ENCODE assay signal across 22 cellular contexts in the genomic region with DNA sequence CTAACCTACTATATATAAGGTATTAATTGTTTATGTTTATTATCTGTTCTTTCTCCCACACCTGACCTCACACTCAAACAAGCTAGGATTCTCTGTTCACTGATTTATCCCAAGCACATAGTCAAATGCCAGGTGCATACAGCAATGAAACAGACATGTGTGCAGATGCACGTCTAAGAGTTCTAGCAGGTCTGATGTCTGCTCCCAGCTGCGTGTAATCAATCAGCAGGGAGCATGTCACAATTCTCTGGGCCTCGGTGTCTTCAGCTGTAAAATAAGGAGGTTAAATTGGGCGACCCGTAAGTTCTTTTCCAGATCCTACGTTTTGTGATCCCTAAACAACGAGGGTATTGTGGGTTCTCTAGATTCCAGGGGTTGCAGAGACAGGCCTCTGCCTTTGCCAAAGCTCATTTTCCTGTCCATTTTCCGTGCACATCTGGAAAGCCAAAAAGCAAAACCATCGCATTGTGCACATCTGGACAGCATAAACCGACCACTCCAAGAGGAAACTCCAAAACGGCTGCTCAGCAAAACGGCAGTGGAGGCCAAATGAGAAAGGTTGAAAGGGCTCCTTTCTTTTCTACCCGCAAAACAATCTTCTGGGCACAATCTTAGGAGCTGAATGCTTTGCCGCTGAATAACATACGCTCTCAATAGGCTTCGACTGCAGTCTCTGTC.
DNase-seq lines count a peak whose midpoint lies in the region; ATAC-seq, FAIRE-seq and TF ChIP-seq lines count a peak whose summit lies in the region.
"Had no signal": no experiment of that assay in that cellular context is flagged by ENCODE, and none has a peak within 500 bp of the region (broad histone marks: within the 10 kb centered on the region; RNA-seq: fewer than 3 reads in every experiment).

No MANE protein-coding gene starts in this region.

- peak; percentile 4 for DNase-seq in NCI-H2171 (lab: John Stamatoyannopoulos, UW)
- no peak for DNase-seq in NCI-H2171 treated with DMSO at 0.1 percent for 48 hours (lab: John Stamatoyannopoulos, UW)
- DNase-seq in NCI-H345 treated with DMSO at 0.1 percent for 48 hours (lab: John Stamatoyannopoulos, UW; ENCODE audit: unreplicated experiment), result peak; percentile 71
- DNase-seq in fibroblast of gingiva (ENCODE audit: low read depth), result peak; percentile 14
- peak; percentile 42 for DNase-seq in retina
- DNase-seq in iPS-NIHi11 (ENCODE audit: low spot score), result no peak
- no peak for DNase-seq in D721Med (ENCODE audit: insufficient read length, low spot score)
- DNase-seq: activated gamma-delta T cell; CD4-positive, alpha-beta T cell; DND-41; effector memory CD8-positive, alpha-beta T cell; HCEC 1CT; kidney glomerular epithelial cell; MV-4-11; NCI-H2107; nephron progenitor cell; SW 1271 had no signal

- ATAC-seq in HG03045 (IDR thresholded peaks at IDR 0.05; ENCODE audit: unreplicated experiment), result no peak
- ATAC-seq: effector memory CD8-positive, alpha-beta T cell; stimulated activated effector memory CD8-positive, alpha-beta T cell treated with anti-CD3 and anti-CD28 coated beads, Interleukin-12 subunit alpha, Interleukin-12 subunit beta, amount 100 ng/mL, for 72 hours had no signal

- no peak for FAIRE-seq in D721Med (lab: Jason Lieb, UNC)
- FAIRE-seq: frontal cortex, GM18507, TTC549 had no signal

- TF ChIP-seq CTCF in D721Med (IDR thresholded peaks at IDR 0.05; ENCODE audit: insufficient read depth, missing control alignments), result no peak

Comparison
In these comparisons a context has a peak if more than half of its experiments do, and no peak if none do; other contexts are left out.
1. DNase-seq: peak in NCI-H2171 (single experiment), NCI-H345 treated with DMSO at 0.1 percent for 48 hours (single experiment), fibroblast of gingiva (single experiment) and retina (single experiment); none in NCI-H2171 treated with DMSO at 0.1 percent for 48 hours (single experiment), iPS-NIHi11 (single experiment) and D721Med (single experiment).